In the genomic region with DNA sequence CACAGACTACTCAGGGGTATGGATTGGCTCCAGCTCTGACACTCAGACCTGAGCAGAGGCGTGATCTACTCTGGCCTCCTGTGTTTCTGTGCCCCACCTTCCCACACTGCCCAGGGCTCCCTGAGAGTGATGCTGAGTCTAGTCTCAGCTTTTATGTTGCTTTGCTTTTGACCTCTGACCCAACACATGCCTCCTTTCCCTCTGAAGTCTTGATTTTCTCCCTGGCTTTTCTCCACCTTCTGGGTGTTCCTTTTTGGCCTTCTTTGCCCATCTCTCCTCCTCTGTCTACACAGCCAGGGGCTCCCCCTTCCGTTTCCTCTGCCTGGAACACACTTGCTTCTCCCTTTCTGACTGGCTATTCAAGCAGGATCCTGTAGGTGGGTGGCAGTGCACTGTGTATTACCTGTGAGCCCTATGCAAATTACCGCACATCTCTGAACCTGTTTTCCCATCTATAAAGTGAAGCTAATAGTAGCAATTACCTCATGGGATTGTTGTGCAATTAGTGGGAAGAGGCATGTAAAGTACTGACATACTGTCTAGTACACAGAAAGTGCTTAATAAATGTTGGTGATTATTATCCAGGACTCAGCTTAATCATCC, we compare ENCODE assay signal across 9 cellular contexts. TPM values are rescaled to one million over a fixed set of nuclear protein-coding genes. Genes with fewer than 3 reads are reported as not detected.
DNase-seq lines count a peak whose midpoint lies in the region; ATAC-seq and TF ChIP-seq lines count a peak whose summit lies in the region.
"Had no signal": no experiment of that assay in that cellular context is flagged by ENCODE, and none has a peak within 500 bp of the region (broad histone marks: within the 10 kb centered on the region; RNA-seq: fewer than 3 reads in every experiment).

No MANE protein-coding gene starts in this region.

- no peaks in the 10 kb centered on the region for H3K9me3 Mint-ChIP-seq in activated T-helper 2 cell treated with anti-CD3 and anti-CD28 coated beads, Interferon-gamma antibody, Interleukin-2, Interleukin-4, amounts not matched to agents 10 μg/mL and 5 μg/mL and 100 μg/mL, durations not matched to agents 14 hours and 24 hours and 36 hours

- ATAC-seq in lower lobe of right lung = no peak

- H3K4me3 Mint-ChIP-seq in activated T-helper 2 cell treated with anti-CD3 and anti-CD28 coated beads, Interferon-gamma antibody, Interleukin-2, Interleukin-4, amounts not matched to agents 10 μg/mL and 5 μg/mL and 100 μg/mL, durations not matched to agents 14 hours and 24 hours and 36 hours (ENCODE audit: low read depth) = no peak overlapping the region

- peak overlapping the region; percentile 95 for H3K27ac Mint-ChIP-seq in activated T-helper 2 cell treated with anti-CD3 and anti-CD28 coated beads, Interferon-gamma antibody, Interleukin-2, Interleukin-4, amounts not matched to agents 10 μg/mL and 5 μg/mL and 100 μg/mL, durations not matched to agents 14 hours and 24 hours and 36 hours

- H3K4me1 ChIP-seq in cardiac muscle cell (ENCODE audit: low read depth) (no peaks in the 10 kb centered on the region), lower lobe of right lung (peaks cover 24% of the 10 kb centered on the region), tibial artery (peaks cover 5 to 29% (median 15%) of the 10 kb centered on the region in 4 donors)

- H3K36me3 ChIP-seq in cardiac muscle cell = peaks cover 5% of the 10 kb centered on the region
- no peaks in the 10 kb centered on the region for H3K36me3 ChIP-seq in lower lobe of right lung
- no peaks in the 10 kb centered on the region for H3K36me3 ChIP-seq in tibial artery

- H3K27ac ChIP-seq in cardiac muscle cell = peak overlapping the region; percentile 59
- H3K27ac ChIP-seq in lower lobe of right lung = peak overlapping the region; percentile 76
- H3K27ac ChIP-seq in tibial artery = peak overlapping the region; percentile 81 to 86

- no peak for TF ChIP-seq CTCF in cardiac muscle cell (IDR thresholded peaks at IDR 0.05; ENCODE audit: low read depth, low read length)
- TF ChIP-seq CTCF in lower lobe of right lung (IDR thresholded peaks at IDR 0.05) = no peak
- no peak for TF ChIP-seq CTCF in tibial artery (IDR thresholded peaks at IDR 0.05)

- H3K36me3 Mint-ChIP-seq in activated T-helper 2 cell treated with anti-CD3 and anti-CD28 coated beads, Interferon-gamma antibody, Interleukin-2, Interleukin-4, amounts not matched to agents 10 μg/mL and 5 μg/mL and 100 μg/mL, durations not matched to agents 14 hours and 24 hours and 36 hours (ENCODE audit: low read depth) = no peaks in the 10 kb centered on the region

- H3K27me3 Mint-ChIP-seq in activated T-helper 2 cell treated with anti-CD3 and anti-CD28 coated beads, Interferon-gamma antibody, Interleukin-2, Interleukin-4, amounts not matched to agents 10 μg/mL and 5 μg/mL and 100 μg/mL, durations not matched to agents 14 hours and 24 hours and 36 hours (ENCODE audit: low read depth) = peaks cover 5% of the 10 kb centered on the region

- no peaks in the 10 kb centered on the region for H3K9me3 ChIP-seq in cardiac muscle cell (ENCODE audit: low read depth)
- no peaks in the 10 kb centered on the region for H3K9me3 ChIP-seq in lower lobe of right lung
- H3K9me3 ChIP-seq in tibial artery = no peaks in the 10 kb centered on the region

- H3K4me1 Mint-ChIP-seq in activated T-helper 2 cell treated with anti-CD3 and anti-CD28 coated beads, Interferon-gamma antibody, Interleukin-2, Interleukin-4, amounts not matched to agents 10 μg/mL and 5 μg/mL and 100 μg/mL, durations not matched to agents 14 hours and 24 hours and 36 hours (ENCODE audit: low read depth) = peaks cover 41% of the 10 kb centered on the region

- H3K4me3 ChIP-seq in cardiac muscle cell = no peak overlapping the region
- H3K4me3 ChIP-seq in lower lobe of right lung = no peak overlapping the region
- H3K4me3 ChIP-seq in tibial artery = no peak overlapping the region

- DNase-seq in cardiac muscle cell (ENCODE audit: low read depth in 1 of 2, low spot score in 1 of 2) (no peak), cardiac septum (ENCODE audit: low spot score) (no peak), lower lobe of right lung (no peak), tibial artery (no peak), kidney tubule cell (ENCODE audit: low spot score) (no peak), NCI-H2029 treated with DMSO at 0.1 percent for 48 hours (lab: John Stamatoyannopoulos, UW) (no peak), ureter (ENCODE audit: low spot score) (no peak)
- no peak for DNase-seq in activated T-helper 2 cell treated with anti-CD3 and anti-CD28 coated beads, Interferon-gamma antibody, Interleukin-2, Interleukin-4, amounts not matched to agents 10 μg/mL and 5 μg/mL and 100 μg/mL, durations not matched to agents 14 hours and 24 hours and 36 hours (ENCODE audit: low spot score)

- intact Hi-C loops in cardiac septum (cut with DNase I) = loop anchor here (1.0 to 5.0 kb wide), 3 partner anchors 33 to 129 kb away; no protein-coding TSS in a partner anchor
- intact Hi-C loops in activated T-helper 2 cell treated with anti-CD3 and anti-CD28 coated beads, Interferon-gamma antibody, Interleukin-2, Interleukin-4, amounts not matched to agents 10 μg/mL and 5 μg/mL and 100 μg/mL, durations not matched to agents 14 hours and 24 hours and 36 hours (cut with micrococcal nuclease) = loop anchor here (1.0 to 2.0 kb wide), 2 partner anchors 34 to 127 kb away; no protein-coding TSS in a partner anchor
- intact Hi-C loops in lower lobe of right lung (cut with DNase I) = loop anchor here (5.0 kb wide), 1 partner anchor 36 kb away; no protein-coding TSS in a partner anchor
- intact Hi-C loops in tibial artery (cut with DNase I; ENCODE audit: low total_unique reads) = loop anchor here (2.0 kb wide), 1 partner anchor 35 kb away; no protein-coding TSS in a partner anchor

- no peaks in the 10 kb centered on the region for H3K27me3 ChIP-seq in cardiac muscle cell
- no peaks in the 10 kb centered on the region for H3K27me3 ChIP-seq in lower lobe of right lung (ENCODE audit: low read depth)
- no peaks in the 10 kb centered on the region for H3K27me3 ChIP-seq in tibial artery

RNA-seq across cellular contexts. Expression of a gene that starts 13.7 kb away (rescaled TPM):
- total RNA-seq in cardiac muscle cell = 48.8 and 58.6 TPM in 2 replicates
- 17.2 and 24.8 TPM in 2 replicates for polyA plus RNA-seq in cardiac muscle cell
- total RNA-seq in cardiac septum = 0.24 TPM
- total RNA-seq in activated T-helper 2 cell treated with anti-CD3 and anti-CD28 coated beads, Interferon-gamma antibody, Interleukin-2, Interleukin-4, amounts not matched to agents 10 μg/mL and 5 μg/mL and 100 μg/mL, durations not matched to agents 14 hours and 24 hours and 36 hours = 1.2 and 1.6 TPM in 2 replicates
- 0.74 TPM for total RNA-seq in lower lobe of right lung
- 1.2 TPM for total RNA-seq in ureter

RNA-seq across cellular contexts. Expression of a gene that starts 18.5 kb away (rescaled TPM):
- total RNA-seq in cardiac muscle cell (128 and 139 TPM in 2 replicates), cardiac septum (298 TPM), lower lobe of right lung (235 TPM), ureter (444 TPM)
- 99.4 and 149 TPM in 2 replicates for polyA plus RNA-seq in cardiac muscle cell
- 246 and 247 TPM in 2 replicates for total RNA-seq in activated T-helper 2 cell treated with anti-CD3 and anti-CD28 coated beads, Interferon-gamma antibody, Interleukin-2, Interleukin-4, amounts not matched to agents 10 μg/mL and 5 μg/mL and 100 μg/mL, durations not matched to agents 14 hours and 24 hours and 36 hours

RNA-seq across cellular contexts. Expression of a gene that starts 35.0 kb away (rescaled TPM):
- 1.6 and 3.1 TPM in 2 replicates for total RNA-seq in cardiac muscle cell
- polyA plus RNA-seq in cardiac muscle cell = 2.1 and 2.4 TPM in 2 replicates
- not detected for total RNA-seq in cardiac septum
- 0.18 and 0.21 TPM in 2 replicates for total RNA-seq in activated T-helper 2 cell treated with anti-CD3 and anti-CD28 coated beads, Interferon-gamma antibody, Interleukin-2, Interleukin-4, amounts not matched to agents 10 μg/mL and 5 μg/mL and 100 μg/mL, durations not matched to agents 14 hours and 24 hours and 36 hours
- total RNA-seq in lower lobe of right lung = 58.0 TPM
- total RNA-seq in ureter = 182 TPM
- total RNA-seq: subcutaneous adipose tissue had no signal

RNA-seq across cellular contexts. Expression of a gene that starts 41.4 kb away (rescaled TPM):
- 75.5 and 116 TPM in 2 replicates for total RNA-seq in cardiac muscle cell
- polyA plus RNA-seq in cardiac muscle cell = 199 and 208 TPM in 2 replicates
- total RNA-seq in cardiac septum = 49.8 TPM
- 71.0 and 72.5 TPM in 2 replicates for total RNA-seq in activated T-helper 2 cell treated with anti-CD3 and anti-CD28 coated beads, Interferon-gamma antibody, Interleukin-2, Interleukin-4, amounts not matched to agents 10 μg/mL and 5 μg/mL and 100 μg/mL, durations not matched to agents 14 hours and 24 hours and 36 hours
- total RNA-seq in lower lobe of right lung = 66.5 TPM
- 47.5 TPM for total RNA-seq in ureter

RNA-seq across cellular contexts. Expression of a gene that starts 42.4 kb away (rescaled TPM):
- total RNA-seq in cardiac muscle cell (43.1 and 51.0 TPM in 2 replicates), cardiac septum (26.3 TPM), lower lobe of right lung (32.5 TPM), ureter (40.0 TPM)
- polyA plus RNA-seq in cardiac muscle cell = 29.2 and 38.5 TPM in 2 replicates
- total RNA-seq in activated T-helper 2 cell treated with anti-CD3 and anti-CD28 coated beads, Interferon-gamma antibody, Interleukin-2, Interleukin-4, amounts not matched to agents 10 μg/mL and 5 μg/mL and 100 μg/mL, durations not matched to agents 14 hours and 24 hours and 36 hours = 71.3 and 73.3 TPM in 2 replicates

Comparison
In these comparisons a context has a peak if more than half of its experiments do, and no peak if none do; other contexts are left out.
1. RNA of a gene that starts 13.7 kb away (total RNA-seq): 48.8 to 58.6 TPM in cardiac muscle cell; 1.2 to 1.6 TPM in activated T-helper 2 cell treated with anti-CD3 and anti-CD28 coated beads, Interferon-gamma antibody, Interleukin-2, Interleukin-4, amounts not matched to agents 10 μg/mL and 5 μg/mL and 100 μg/mL, durations not matched to agents 14 hours and 24 hours and 36 hours, 1.2 TPM in ureter (single experiment), 0.74 TPM in lower lobe of right lung (single experiment) and 0.24 TPM in cardiac septum (single experiment); every median in the first group is over 10 times any median in the second.
2. RNA of a gene that starts 35.0 kb away (total RNA-seq): 182 TPM in ureter (single experiment) and 58.0 TPM in lower lobe of right lung (single experiment); 1.6 to 3.1 TPM in cardiac muscle cell, 0.18 to 0.21 TPM in activated T-helper 2 cell treated with anti-CD3 and anti-CD28 coated beads, Interferon-gamma antibody, Interleukin-2, Interleukin-4, amounts not matched to agents 10 μg/mL and 5 μg/mL and 100 μg/mL, durations not matched to agents 14 hours and 24 hours and 36 hours and not detected in cardiac septum (single experiment); every median in the first group is over 10 times any median in the second.
3. Peak in every context shown above with its lines, with median percentiles within 50 percentile points of each other: H3K27ac ChIP-seq.